ENCODE assay signal across 13 cellular contexts in genomic region chr4:139593091-139593564, GRCh38. TPM values are rescaled to one million over a fixed set of nuclear protein-coding genes. Genes with fewer than 3 reads are reported as not detected.
DNase-seq lines count a peak whose midpoint lies in the region; ATAC-seq and TF ChIP-seq lines count a peak whose summit lies in the region.
"Had no signal": no experiment of that assay in that cellular context is flagged by ENCODE, and none has a peak within 500 bp of the region (broad histone marks: within the 10 kb centered on the region; RNA-seq: fewer than 3 reads in every experiment).

No MANE protein-coding gene starts in this region.

- H3K27ac ChIP-seq in A673 (ENCODE audit: low read depth, low read length, poor library complexity, severe bottlenecking) (no peak overlapping the region), brain microvascular endothelial cell (peak overlapping the region; percentile 67)

- H3K4me1 ChIP-seq in A673 (ENCODE audit: insufficient read depth, low read length, poor library complexity, severe bottlenecking) = peaks cover 20% of the 10 kb centered on the region
- H3K4me1 ChIP-seq in HAP-1 = peaks cover 19% of the 10 kb centered on the region

- H3K4me3 ChIP-seq in A673 (ENCODE audit: low read depth, low read length, poor library complexity, severe bottlenecking) (no peak overlapping the region), brain microvascular endothelial cell (ENCODE audit: low read depth, low read length) (no peak overlapping the region), HAP-1 (no peak overlapping the region)

- peak overlapping the region; percentile 0; the same call in 1 of the 2 replicates for H3K27ac Mint-ChIP-seq in HFFc6
- H3K27ac Mint-ChIP-seq: activated naive CD8-positive, alpha-beta T cell; stimulated activated naive CD8-positive, alpha-beta T cell treated with anti-CD3 and anti-CD28 coated beads, Interleukin-15, Interleukin-2, amounts not matched to agents 100 ng/mL and 50 ng/mL, for 24 hours had no signal

- H3K36me3 ChIP-seq in A673 (ENCODE audit: insufficient read depth, low read length, poor library complexity, severe bottlenecking) (no peaks in the 10 kb centered on the region), brain microvascular endothelial cell (replicated peaks) (no peaks in the 10 kb centered on the region), HAP-1 (replicated peaks) (no peaks in the 10 kb centered on the region)

- POLR2A ChIA-PET in A673 (lab: Charles Lee; ENCODE audit: low non-redundant PET) = interaction anchor here (0.6 kb wide), 1 partner anchor 287 kb away, joined by 3 read pairs; no protein-coding TSS in a partner anchor

- CTCF ChIA-PET in A673 (lab: Charles Lee) = no interaction called here

- intact Hi-C loops in A673 (cut with micrococcal nuclease; ENCODE audit: unreplicated experiment) = no loop called here

- BruUV-seq in A673 (replicated peaks; lab: Mats Ljungman, UMichigan) = no TSS peak

- no peak for ATAC-seq in GM18867 (IDR thresholded peaks at IDR 0.05; ENCODE audit: unreplicated experiment)

- TF ChIP-seq CTCF in A673 (conservative IDR thresholded peaks at IDR 0.05; ENCODE audit: low read depth, low read length) = no peak
- no peak for TF ChIP-seq CTCF in HFFc6 (IDR thresholded peaks at IDR 0.05)
- no peak for TF ChIP-seq CTCF in brain microvascular endothelial cell (IDR thresholded peaks at IDR 0.05; ENCODE audit: low read depth, low read length, missing control alignments)

- in situ Hi-C loops in brain microvascular endothelial cell (cut with HindIII; ENCODE audit: low pct_ligation_motif_present, low sequenced_read_pairs) (no loop called here), HAP-1 (cut with MboI; ENCODE audit: low sequenced_read_pairs) (no loop called here)

- DNase-seq in A673 (ENCODE audit: low spot score) = peak; percentile 41
- peak; percentile 73 for DNase-seq in HFFc6
- peak; percentile 90 for DNase-seq in brain microvascular endothelial cell
- peak; percentile 73 for DNase-seq in kidney glomerular epithelial cell (lab: John Stamatoyannopoulos, UW)
- DNase-seq in NAMALWA (ENCODE audit: low spot score) = no peak
- no peak for DNase-seq in HAP-1 (ENCODE audit: low spot score in 2 of 2)
- DNase-seq in superior temporal gyrus (ENCODE audit: extremely low spot score) = no peak
- DNase-seq: activated CD8-positive, alpha-beta memory T cell treated with anti-CD3 and anti-CD28 coated beads for 24 hours; KBM-7; NCI-H2107 had no signal

- no peaks in the 10 kb centered on the region for H3K36me3 Mint-ChIP-seq in HFFc6 (ENCODE audit: low read depth)
- H3K36me3 Mint-ChIP-seq: activated naive CD8-positive, alpha-beta T cell had no signal

- no peaks in the 10 kb centered on the region for H3K9me3 Mint-ChIP-seq in HFFc6

- H3K27me3 ChIP-seq in A673 (replicated peaks; ENCODE audit: insufficient read depth, low read depth, low read length, poor library complexity) = no peaks in the 10 kb centered on the region
- no peaks in the 10 kb centered on the region for H3K27me3 ChIP-seq in brain microvascular endothelial cell (replicated peaks)
- no peaks in the 10 kb centered on the region for H3K27me3 ChIP-seq in HAP-1 (ENCODE audit: low read depth)

- peaks cover 4% of the 10 kb centered on the region for H3K27me3 Mint-ChIP-seq in HFFc6 (ENCODE audit: insufficient read depth)

- no peak overlapping the region; the same call in 1 of the 2 replicates for H3K4me3 Mint-ChIP-seq in HFFc6
- H3K4me3 Mint-ChIP-seq: activated naive CD8-positive, alpha-beta T cell; stimulated activated naive CD8-positive, alpha-beta T cell treated with anti-CD3 and anti-CD28 coated beads, Interleukin-15, Interleukin-2, amounts not matched to agents 100 ng/mL and 50 ng/mL, for 24 hours had no signal

- H3K9me3 ChIP-seq in A673 (ENCODE audit: low read depth, low read length, poor library complexity, severe bottlenecking) = no peaks in the 10 kb centered on the region
- H3K9me3 ChIP-seq in HAP-1 = no peaks in the 10 kb centered on the region

- peaks cover 44% of the 10 kb centered on the region for H3K4me1 Mint-ChIP-seq in HFFc6 (ENCODE audit: low read depth)

RNA-seq across cellular contexts. Expression of gene SETD7, which starts 37.1 kb away (rescaled TPM):
- 52.8 and 54.6 TPM in 2 replicates for total RNA-seq in A673 (2021)
- 10 to 100 TPM; 61.5 to 86.6 (median 67.9) TPM for total RNA-seq in HFFc6 (2021; fragmentation: NEBNext Ultra II Directional; extraction: Animal tissue kit (Norgen Biotek cat#: 25700))

Comparison
In these comparisons a context has a peak if more than half of its experiments do, and no peak if none do; other contexts are left out.
1. DNase-seq: peak in A673 (single experiment), HFFc6 (single experiment), brain microvascular endothelial cell (single experiment) and kidney glomerular epithelial cell (single experiment); none in NAMALWA (single experiment), HAP-1 (0 of 2) and superior temporal gyrus (single experiment).